In genomic region chr12:76032043-76032981, GRCh38 we compare ENCODE assay signal across 8 cellular contexts. TPM values are rescaled to one million over a fixed set of nuclear protein-coding genes. Genes with fewer than 3 reads are reported as not detected.
DNase-seq lines count a peak whose midpoint lies in the region; ATAC-seq, FAIRE-seq and TF ChIP-seq lines count a peak whose summit lies in the region.

No MANE protein-coding gene starts in this region.

- FAIRE-seq in K562 (lab: Jason Lieb, UNC): peak; percentile 82

- CTCF ChIA-PET in AG04450 (lab: Charles Lee): interaction anchor here (0.7 to 1.3 kb wide), 5 partner anchors 207 to 698 kb away, joined by 3 to 6 read pairs (median 3); partner anchors contain the start of gene GLIPR1L1
- CTCF ChIA-PET in K562 (lab: Yijun Ruan, JAX; ENCODE audit: low intra/inter-chr PET ratio): interaction anchor here (0.6 to 1.7 kb wide), 2 partner anchors 485 to 505 kb away, joined by 3 to 6 read pairs; no protein-coding TSS in a partner anchor

- H3K36me3 ChIP-seq in K562 (ENCODE audit: control insufficient read depth, insufficient read depth, low read length): no peaks in the 10 kb centered on the region
- no peaks in the 10 kb centered on the region for H3K36me3 ChIP-seq in iPS DF 6.9 (ENCODE audit: control insufficient read depth, insufficient read depth, low read length)

- H4K20me1 ChIP-seq in K562 (replicated peaks; ENCODE audit: control insufficient read depth, insufficient read depth, low read length): no peaks in the 10 kb centered on the region

- H2AFZ ChIP-seq in K562 (ENCODE audit: low read depth, low read length): peak overlapping the region; percentile 90

- WGBS in K562 (ENCODE audit: insufficient coverage, low coverage, missing lambda C conversion rate): 13% methylated on average over 50 of the region's 58 CpGs
- no CpG with 5 or more reads among the region's 58 CpGs for WGBS in iPS DF 6.9 (ENCODE audit: insufficient coverage, insufficient read length)

- ATAC-seq in GM18867 (IDR thresholded peaks at IDR 0.05; ENCODE audit: unreplicated experiment) (peak; percentile 28), HG03066 (IDR thresholded peaks at IDR 0.05; ENCODE audit: low read depth, unreplicated experiment) (peak; percentile 26), K562 (peak; percentile 62), sciatic nerve (peak; percentile 60)

- H3K4me1 ChIP-seq in K562 (replicated peaks in 1 of 2; ENCODE audit: control insufficient read depth in 2 of 2, insufficient read depth in 2 of 2, low read length in 2 of 2) (peaks cover 31 to 37% of the 10 kb centered on the region in 2 experiments; a peak in 4 of 5 replicates), iPS DF 6.9 (ENCODE audit: control insufficient read depth, insufficient read depth, low read length) (no peaks in the 10 kb centered on the region; the same call in 1 of the 2 replicates)

- no peaks in the 10 kb centered on the region for H3K79me2 ChIP-seq in K562 (ENCODE audit: control insufficient read depth, insufficient read depth, low read length)

- TF ChIP-seq RAD21 in K562 (CRISPR knock-in tag; conservative IDR thresholded peaks at IDR 0.05 in 1 of 2, IDR thresholded peaks at IDR 0.05 in 1 of 2): no peak

- in situ Hi-C loops in K562 (cut with MboI): loop anchor here (5.0 to 25.0 kb wide), 2 partner anchors 520 to 695 kb away; partner anchors contain the start of genes CAPS2, GLIPR1L1 and KRR1

- peak overlapping the region; percentile 99 for H3K27ac ChIP-seq in AG04450 (ENCODE audit: low read depth, low read length)
- H3K27ac ChIP-seq in K562 (ENCODE audit: extremely low read depth, low read depth, low read length): peak overlapping the region; percentile 76
- H3K27ac ChIP-seq in iPS DF 6.9 (ENCODE audit: low read length): no peak overlapping the region

- H3K4me2 ChIP-seq in K562 (ENCODE audit: insufficient read depth, low read length): peak overlapping the region; percentile 86

- H3K9me1 ChIP-seq in K562 (ENCODE audit: control insufficient read depth, insufficient read depth, low read length): no peaks in the 10 kb centered on the region

- TF ChIP-seq CTCF in AG04450 (IDR thresholded peaks at IDR 0.05; ENCODE audit: low read depth, low read length) (no peak), K562 (IDR thresholded peaks at IDR 0.05 in 2 of 3, conservative IDR thresholded peaks at IDR 0.05 in 1 of 3; ENCODE audit: insufficient read depth in 2 of 3, low read depth in 1 of 3, low read length in 3 of 3) (no peak)

- TF ChIP-seq EP300 in K562 (IDR thresholded peaks at IDR 0.05; ENCODE audit: low read length): no peak

- H3K27me3 ChIP-seq in AG04450 (ENCODE audit: control insufficient read depth, insufficient read depth, low read length) (no peaks in the 10 kb centered on the region), K562 (ENCODE audit: control insufficient read depth in 2 of 2, insufficient read depth in 2 of 2, low read length in 2 of 2) (peaks cover 0 to 8% of the 10 kb centered on the region in 2 experiments; a peak in 1 of 5 replicates), iPS DF 6.9 (ENCODE audit: control insufficient read depth, insufficient read depth, low read length) (no peaks in the 10 kb centered on the region)

- H3K4me3 ChIP-seq in AG04450 (ENCODE audit: low read depth, low read length) (peak overlapping the region; percentile 98), K562 (peak overlapping the region; percentile 54), iPS DF 6.9 (ENCODE audit: low read length) (peak overlapping the region; percentile 71)

- DNase-seq in AG04450 (ENCODE audit: low read depth, low spot score): no peak
- peak; percentile 45 for DNase-seq in RPMI8226
- DNase-seq in K562 (ENCODE audit: extremely low read depth in 1 of 4, low spot score in 3 of 4): peak; percentile 70 to 75 (median 74)
- no peak for DNase-seq in iPS DF 6.9 (ENCODE audit: low read depth, low spot score)
- peak; percentile 70 for DNase-seq in sciatic nerve (ENCODE audit: low spot score)
- no peak for DNase-seq in NCI-H510A (lab: John Stamatoyannopoulos, UW)

- BruUV-seq in K562 (replicated peaks; lab: Mats Ljungman, UMichigan): TSS peak; percentile 73

- H3K9me3 ChIP-seq in AG04450 (ENCODE audit: control insufficient read depth, insufficient read depth, low read length) (no peaks in the 10 kb centered on the region; the same call in 1 of the 2 replicates), K562 (replicated peaks; ENCODE audit: control insufficient read depth, insufficient read depth, low read depth, low read length) (no peaks in the 10 kb centered on the region), iPS DF 6.9 (ENCODE audit: control insufficient read depth, insufficient read depth, low read length) (no peaks in the 10 kb centered on the region)

- TF ChIP-seq POLR2A in K562 (conservative IDR thresholded peaks at IDR 0.05): peak; percentile 41

- H3K9ac ChIP-seq in K562 (ENCODE audit: insufficient read depth in 1 of 2, low read depth in 2 of 2, low read length in 2 of 2): peak overlapping the region; percentile 82 to 93

- POLR2A ChIA-PET in AG04450 (lab: Yijun Ruan, JAX) (interaction anchor here (0.6 to 3.1 kb wide), 36 partner anchors 11 to 554 kb away, joined by 3 to 26 read pairs (median 5); partner anchors contain the start of genes BBS10, GLIPR1, KRR1 and NAP1L1), K562 (lab: Yijun Ruan, JAX) (interaction anchor here (0.5 to 1.6 kb wide), 12 partner anchors 8 to 535 kb away, joined by 3 to 7 read pairs (median 3); no protein-coding TSS in a partner anchor)

- intact Hi-C loops in K562 (cut with micrococcal nuclease) (loop anchor here (2.0 to 10.0 kb wide), 9 partner anchors 80 to 545 kb away; no protein-coding TSS in a partner anchor), sciatic nerve (cut with DNase I) (loop anchor here (10.0 kb wide), 1 partner anchor 508 kb away; no protein-coding TSS in a partner anchor)

TF ChIP-seq in K562, 482 proteins besides CTCF, POLR2A, EP300 and RAD21 (continues in another document):
- TF ChIP-seq RBBP5 (IDR thresholded peaks at IDR 0.05; ENCODE audit: borderline replicate concordance, insufficient read depth, low read length, poor library complexity, severe bottlenecking) (peak; percentile 50), KLF6 (CRISPR knock-in tag; IDR thresholded peaks at IDR 0.05; ENCODE audit: borderline replicate concordance) (no peak), ZNF24 (IDR thresholded peaks at IDR 0.05) (no peak)
- TF ChIP-seq, protein P1, sequence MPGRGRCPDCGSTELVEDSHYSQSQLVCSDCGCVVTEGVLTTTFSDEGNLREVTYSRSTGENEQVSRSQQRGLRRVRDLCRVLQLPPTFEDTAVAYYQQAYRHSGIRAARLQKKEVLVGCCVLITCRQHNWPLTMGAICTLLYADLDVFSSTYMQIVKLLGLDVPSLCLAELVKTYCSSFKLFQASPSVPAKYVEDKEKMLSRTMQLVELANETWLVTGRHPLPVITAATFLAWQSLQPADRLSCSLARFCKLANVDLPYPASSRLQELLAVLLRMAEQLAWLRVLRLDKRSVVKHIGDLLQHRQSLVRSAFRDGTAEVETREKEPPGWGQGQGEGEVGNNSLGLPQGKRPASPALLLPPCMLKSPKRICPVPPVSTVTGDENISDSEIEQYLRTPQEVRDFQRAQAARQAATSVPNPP (IDR thresholded peaks at IDR 0.05; ENCODE audit: borderline replicate concordance, insufficient read depth, insufficient read length): no peak

RNA-seq across cellular contexts. Expression of gene PHLDA1, which starts 0.7 kb away (rescaled TPM):
- 89.0 and 99.5 TPM in 2 replicates for polyA plus RNA-seq in AG04450 (2011; rRNA removed)
- 106 and 118 TPM in 2 replicates for polyA minus RNA-seq in AG04450 (2011; rRNA and poly(A)+ RNA removed)
- 3.4 TPM in 2 replicates for total RNA-seq in K562 (2011; cell fraction: chromatin; rRNA removed; ENCODE audit: low replicate concordance)
- 2.1 and 4.5 TPM in 2 replicates for total RNA-seq in K562 (2011; cell fraction: nucleolus; rRNA removed)
- 3.4 and 6.9 TPM in 2 replicates for total RNA-seq in K562 (2011; cell fraction: nucleoplasm; rRNA removed)
- 0.54 and 0.73 TPM in 2 replicates for total RNA-seq in K562 (2014; rRNA removed)
- 0.51 and 0.80 TPM in 2 replicates for total RNA-seq in K562 (2014; rRNA removed; fragmentation: Illumina TruSeq; extraction: Trizol)
- total RNA-seq in K562 (2015; rRNA removed; fragmentation: Illumina TruSeq; extraction: Trizol): 0.33 and 0.38 TPM in 2 replicates
- 0.81 and 1.6 TPM in 2 replicates for total RNA-seq in K562 (2021)
- polyA plus RNA-seq in K562 (2011; rRNA removed): 2.3 and 2.9 TPM in 2 replicates
- polyA plus RNA-seq in K562 (2011; cell fraction: cytosol; rRNA removed): 1.9 and 4.4 TPM in 2 replicates
- 2.0 and 3.7 TPM in 2 replicates for polyA plus RNA-seq in K562 (2011; cell fraction: nucleus; rRNA removed)
- polyA plus RNA-seq in K562 (2012): 1.1 and 1.7 TPM in 2 replicates
- polyA plus RNA-seq in K562 (2014; fragmentation: Illumina TruSeq; extraction: Trizol): 0.40 and 0.57 TPM in 2 replicates
- polyA plus RNA-seq in K562 (2014; fragmentation: Nextera tagmentation; extraction: Ambion mirVana): under 1 TPM; 0.15 to 0.56 TPM
- 0.61 and 0.82 TPM in 2 replicates for polyA plus RNA-seq in K562 (2014; rRNA removed)
- polyA minus RNA-seq in K562 (2011; rRNA and poly(A)+ RNA removed): 3.0 and 3.2 TPM in 2 replicates
- polyA minus RNA-seq in K562 (2011; cell fraction: cytosol; rRNA and poly(A)+ RNA removed): 2.9 and 4.0 TPM in 2 replicates
- 4.7 and 6.1 TPM in 2 replicates for polyA minus RNA-seq in K562 (2011; cell fraction: nucleus; rRNA and poly(A)+ RNA removed)
- 34.2 TPM for total RNA-seq in sciatic nerve

RNA-seq across cellular contexts. Expression of gene NAP1L1, which starts 52.2 kb away (rescaled TPM):
- 421 and 593 TPM in 2 replicates for polyA plus RNA-seq in AG04450 (2011; rRNA removed)
- 110 and 183 TPM in 2 replicates for polyA minus RNA-seq in AG04450 (2011; rRNA and poly(A)+ RNA removed)
- total RNA-seq in K562 (2011; cell fraction: chromatin; rRNA removed; ENCODE audit: low replicate concordance): 133 and 584 TPM in 2 replicates
- total RNA-seq in K562 (2011; cell fraction: nucleolus; rRNA removed): 52.5 and 79.6 TPM in 2 replicates
- total RNA-seq in K562 (2011; cell fraction: nucleoplasm; rRNA removed): 207 and 415 TPM in 2 replicates
- total RNA-seq in K562 (2014; rRNA removed): 291 and 292 TPM in 2 replicates
- total RNA-seq in K562 (2014; rRNA removed; fragmentation: Illumina TruSeq; extraction: Trizol): 450 and 550 TPM in 2 replicates
- total RNA-seq in K562 (2015; rRNA removed; fragmentation: Illumina TruSeq; extraction: Trizol): 358 and 383 TPM in 2 replicates
- total RNA-seq in K562 (2021): 518 and 530 TPM in 2 replicates
- 421 and 458 TPM in 2 replicates for polyA plus RNA-seq in K562 (2011; rRNA removed)
- polyA plus RNA-seq in K562 (2011; cell fraction: cytosol; rRNA removed): 67.9 and 143 TPM in 2 replicates
- 135 and 211 TPM in 2 replicates for polyA plus RNA-seq in K562 (2011; cell fraction: nucleus; rRNA removed)
- 571 and 740 TPM in 2 replicates for polyA plus RNA-seq in K562 (2012)
- polyA plus RNA-seq in K562 (2014; fragmentation: Illumina TruSeq; extraction: Trizol): 560 and 747 TPM in 2 replicates
- 100 to 1,000 TPM; 287 to 326 TPM for polyA plus RNA-seq in K562 (2014; fragmentation: Nextera tagmentation; extraction: Ambion mirVana)
- polyA plus RNA-seq in K562 (2014; rRNA removed): 400 and 473 TPM in 2 replicates
- polyA minus RNA-seq in K562 (2011; rRNA and poly(A)+ RNA removed): 372 and 401 TPM in 2 replicates
- polyA minus RNA-seq in K562 (2011; cell fraction: cytosol; rRNA and poly(A)+ RNA removed): 188 and 218 TPM in 2 replicates
- 139 and 220 TPM in 2 replicates for polyA minus RNA-seq in K562 (2011; cell fraction: nucleus; rRNA and poly(A)+ RNA removed)
- 425 TPM for total RNA-seq in sciatic nerve

Comparison
In these comparisons a context has a peak if more than half of its experiments do, and no peak if none do; other contexts are left out.
1. DNase-seq: peak in RPMI8226 (single experiment), K562 (4 of 4) and sciatic nerve (single experiment); none in AG04450 (single experiment), iPS DF 6.9 (single experiment) and NCI-H510A (single experiment).
2. Peak in every context shown above with its lines, with median percentiles within 50 percentile points of each other: H3K4me3 ChIP-seq and ATAC-seq.